ENCODE assay signal across 8 cellular contexts in genomic region chr1:182616130-182617074, GRCh38. TPM values are rescaled to one million over a fixed set of nuclear protein-coding genes. Genes with fewer than 3 reads are reported as not detected.
DNase-seq lines count a peak whose midpoint lies in the region; ATAC-seq, FAIRE-seq and TF ChIP-seq lines count a peak whose summit lies in the region.

No MANE protein-coding gene starts in this region.

- TF ChIP-seq POLR2A in endothelial cell of umbilical vein (IDR thresholded peaks at IDR 0.05; ENCODE audit: low read depth, low read length) = no peak

- dilution Hi-C loops in endothelial cell of umbilical vein (cut with MboI; ENCODE audit: extremely low pct_ligation_motif_present, low sequenced_read_pairs) = no loop called here

- H3K4me1 ChIP-seq in endothelial cell of umbilical vein (ENCODE audit: control insufficient read depth, extremely low read depth, insufficient read depth, low read length) = peaks cover 11% of the 10 kb centered on the region

- peak; percentile 46 for DNase-seq in AG09309 (ENCODE audit: low read depth)
- DNase-seq in GM19239 (ENCODE audit: insufficient read length, low spot score) = peak; percentile 37
- DNase-seq in NCI-H524 treated with DMSO at 0.1 percent for 48 hours (lab: John Stamatoyannopoulos, UW) = peak; percentile 62
- DNase-seq in activated CD8-positive, alpha-beta memory T cell treated with anti-CD3 and anti-CD28 coated beads for 4 hours (ENCODE audit: low read depth in 2 of 2) = peak; percentile 68 to 76
- peak; percentile 17 for DNase-seq in endothelial cell of umbilical vein (ENCODE audit: low read depth, low spot score)
- no peak for DNase-seq in neural crest cell (ENCODE audit: low read depth, low spot score)

- no peak overlapping the region for H3K27ac ChIP-seq in endothelial cell of umbilical vein (ENCODE audit: insufficient read depth, low read depth, low read length)

- no peak for TF ChIP-seq CTCF in AG09309 (IDR thresholded peaks at IDR 0.05; ENCODE audit: control insufficient read depth, insufficient read depth, low read depth, low read length, missing control alignments)
- no peak for TF ChIP-seq CTCF in endothelial cell of umbilical vein (IDR thresholded peaks at IDR 0.05; ENCODE audit: extremely low read depth in 1 of 2, insufficient read depth in 1 of 2, low read depth in 1 of 2, low read length in 2 of 2)
- no peak for TF ChIP-seq CTCF in neural crest cell (conservative IDR thresholded peaks at IDR 0.05)

- peaks cover 3% of the 10 kb centered on the region for H3K9me3 Mint-ChIP-seq in neural crest cell
- peaks cover 8% of the 10 kb centered on the region for H3K9me3 Mint-ChIP-seq in stimulated activated naive CD8-positive, alpha-beta T cell treated with anti-CD3 and anti-CD28 coated beads, Interleukin-15, Interleukin-2, amounts not matched to agents 100 ng/mL and 50 ng/mL, for 24 hours

- no peaks in the 10 kb centered on the region for H3K9me1 ChIP-seq in endothelial cell of umbilical vein (replicated peaks; ENCODE audit: control insufficient read depth, extremely low read depth, insufficient read depth, low read length)

- H3K79me2 ChIP-seq in endothelial cell of umbilical vein (ENCODE audit: control insufficient read depth, insufficient read depth, low read length) = no peaks in the 10 kb centered on the region

- H3K36me3 Mint-ChIP-seq in neural crest cell (ENCODE audit: low read depth) = peaks cover 5% of the 10 kb centered on the region
- H3K36me3 Mint-ChIP-seq in stimulated activated naive CD8-positive, alpha-beta T cell treated with anti-CD3 and anti-CD28 coated beads, Interleukin-15, Interleukin-2, amounts not matched to agents 100 ng/mL and 50 ng/mL, for 24 hours (ENCODE audit: low read depth) = peaks cover 13% of the 10 kb centered on the region

- intact Hi-C loops in endothelial cell of umbilical vein (cut with micrococcal nuclease) = loop anchor here (5.0 kb wide), 1 partner anchor 166 kb away; no protein-coding TSS in a partner anchor

- CTCF ChIA-PET in endothelial cell of umbilical vein (lab: Charles Lee) = interaction anchor here (0.6 to 4.3 kb wide), 9 partner anchors 9 to 171 kb away, joined by 3 to 28 read pairs (median 5); partner anchors contain the start of gene RGS16

- peak; percentile 57 for ATAC-seq in HG03439 (IDR thresholded peaks at IDR 0.05; ENCODE audit: unreplicated experiment)

- peak overlapping the region; percentile 86 for H3K4me3 Mint-ChIP-seq in neural crest cell
- H3K4me3 Mint-ChIP-seq in stimulated activated naive CD8-positive, alpha-beta T cell treated with anti-CD3 and anti-CD28 coated beads, Interleukin-15, Interleukin-2, amounts not matched to agents 100 ng/mL and 50 ng/mL, for 24 hours = peak overlapping the region; percentile 83

- H3K27me3 ChIP-seq in endothelial cell of umbilical vein (ENCODE audit: control insufficient read depth in 2 of 2, insufficient read depth in 2 of 2, low read length in 2 of 2) = peaks cover 52 to 56% of the 10 kb centered on the region in 2 experiments

- H3K27me3 Mint-ChIP-seq in neural crest cell (ENCODE audit: low read depth) = peaks cover 37% of the 10 kb centered on the region
- peaks cover 38% of the 10 kb centered on the region for H3K27me3 Mint-ChIP-seq in stimulated activated naive CD8-positive, alpha-beta T cell treated with anti-CD3 and anti-CD28 coated beads, Interleukin-15, Interleukin-2, amounts not matched to agents 100 ng/mL and 50 ng/mL, for 24 hours

- H4K20me1 ChIP-seq in endothelial cell of umbilical vein (replicated peaks; ENCODE audit: control insufficient read depth, extremely low read depth, insufficient read depth, low read length) = no peaks in the 10 kb centered on the region

- BruUV-seq in endothelial cell of umbilical vein (replicated peaks; lab: Mats Ljungman, UMichigan) = no TSS peak

- H2AFZ ChIP-seq in endothelial cell of umbilical vein (ENCODE audit: low read depth, low read length) = no peak overlapping the region

- no peak overlapping the region for H3K4me2 ChIP-seq in endothelial cell of umbilical vein (ENCODE audit: insufficient read depth, low read length)

- H3K36me3 ChIP-seq in endothelial cell of umbilical vein (ENCODE audit: control insufficient read depth in 2 of 2, extremely low read depth in 1 of 2, insufficient read depth in 2 of 2, low read length in 2 of 2) = no peaks in the 10 kb centered on the region

- no peak overlapping the region for H3K9ac ChIP-seq in endothelial cell of umbilical vein (replicated peaks; ENCODE audit: extremely low read depth, insufficient read depth, low read length)

- H3K4me1 Mint-ChIP-seq in neural crest cell = peaks cover 64% of the 10 kb centered on the region
- H3K4me1 Mint-ChIP-seq in stimulated activated naive CD8-positive, alpha-beta T cell treated with anti-CD3 and anti-CD28 coated beads, Interleukin-15, Interleukin-2, amounts not matched to agents 100 ng/mL and 50 ng/mL, for 24 hours (ENCODE audit: low read depth) = peaks cover 89% of the 10 kb centered on the region

- FAIRE-seq in GM19239 (lab: Jason Lieb, UNC) = peak; percentile 83
- FAIRE-seq in endothelial cell of umbilical vein (lab: Jason Lieb, UNC) = no peak

- no peaks in the 10 kb centered on the region for H3K9me3 ChIP-seq in endothelial cell of umbilical vein (replicated peaks; ENCODE audit: control insufficient read depth, insufficient read depth, low read length)

- POLR2A ChIA-PET in endothelial cell of umbilical vein (lab: Charles Lee) = interaction anchor here (1.5 kb wide), 1 partner anchor 225 kb away, joined by 4 read pairs; the partner anchor contains the start of gene GLUL

- no peak overlapping the region for H3K27ac Mint-ChIP-seq in neural crest cell (ENCODE audit: unreplicated experiment)
- peak overlapping the region; percentile 97 for H3K27ac Mint-ChIP-seq in stimulated activated naive CD8-positive, alpha-beta T cell treated with anti-CD3 and anti-CD28 coated beads, Interleukin-15, Interleukin-2, amounts not matched to agents 100 ng/mL and 50 ng/mL, for 24 hours

- no peak overlapping the region for H3K4me3 ChIP-seq in AG09309 (ENCODE audit: control insufficient read depth, low read depth, low read length)
- no peak overlapping the region for H3K4me3 ChIP-seq in endothelial cell of umbilical vein (replicated peaks in 1 of 3; ENCODE audit: insufficient read depth in 1 of 3, low read depth in 1 of 3, low read length in 3 of 3)

TF ChIP-seq in endothelial cell of umbilical vein, 7 proteins besides CTCF, POLR2A, EP300 and RAD21:
- no peak for TF ChIP-seq POLR2AphosphoS5 (IDR thresholded peaks at IDR 0.05; ENCODE audit: insufficient read depth, low read depth, low read length)
- TF ChIP-seq MAX (IDR thresholded peaks at IDR 0.05; ENCODE audit: insufficient read depth, insufficient read length) = no peak
- TF ChIP-seq GATA2 (IDR thresholded peaks at IDR 0.05; ENCODE audit: insufficient read depth, insufficient read length, low read depth, low read length) = no peak

RNA-seq across cellular contexts. Expression of gene RGS16, which starts 12.2 kb away (rescaled TPM):
- total RNA-seq in endothelial cell of umbilical vein (not detected in 2 replicates), neural crest cell (5.8 and 6.4 TPM in 2 replicates)
- not detected in 2 replicates for polyA plus RNA-seq in endothelial cell of umbilical vein
- polyA plus RNA-seq in endothelial cell of umbilical vein (2011; cell fraction: cytosol; rRNA removed) = not detected in 2 replicates
- not detected in 2 replicates for polyA plus RNA-seq in endothelial cell of umbilical vein (2011; cell fraction: nucleus; rRNA removed)
- not detected in 2 replicates for polyA plus RNA-seq in endothelial cell of umbilical vein (2012)
- not detected in 2 replicates for polyA minus RNA-seq in endothelial cell of umbilical vein
- 8.4 TPM for polyA minus RNA-seq in endothelial cell of umbilical vein (2011; cell fraction: cytosol; rRNA and poly(A)+ RNA removed)
- polyA minus RNA-seq in endothelial cell of umbilical vein (2011; cell fraction: nucleus; rRNA and poly(A)+ RNA removed) = not detected in 2 replicates

RNA-seq across cellular contexts. Expression of gene RNASEL, which starts 27.3 kb away (rescaled TPM):
- total RNA-seq in endothelial cell of umbilical vein (1.3 and 1.9 TPM in 2 replicates), neural crest cell (3.3 and 3.4 TPM in 2 replicates)
- 0.38 and 0.59 TPM in 2 replicates for polyA plus RNA-seq in endothelial cell of umbilical vein
- polyA plus RNA-seq in endothelial cell of umbilical vein (2011; cell fraction: cytosol; rRNA removed) = 0.57 and 0.62 TPM in 2 replicates
- polyA plus RNA-seq in endothelial cell of umbilical vein (2011; cell fraction: nucleus; rRNA removed) = 1.6 and 1.8 TPM in 2 replicates
- polyA plus RNA-seq in endothelial cell of umbilical vein (2012) = 0.86 and 1.1 TPM in 2 replicates
- 1.2 and 1.3 TPM in 2 replicates for polyA minus RNA-seq in endothelial cell of umbilical vein
- 1.1 TPM for polyA minus RNA-seq in endothelial cell of umbilical vein (2011; cell fraction: cytosol; rRNA and poly(A)+ RNA removed)
- 0.67 and 0.87 TPM in 2 replicates for polyA minus RNA-seq in endothelial cell of umbilical vein (2011; cell fraction: nucleus; rRNA and poly(A)+ RNA removed)
